Comparison of ENCODE assay signal across 1 cellular context in genomic region chr5:179700401-179700918, GRCh38.
TF ChIP-seq lines count a peak whose summit lies in the region.

No MANE protein-coding gene starts in this region.

TF ChIP-seq in K562, 482 proteins besides CTCF, POLR2A, EP300 and RAD21 (continued from another document and continues in another):
- TF ChIP-seq MTA1 (IDR thresholded peaks at IDR 0.05; ENCODE audit: borderline replicate concordance), result no peak
- TF ChIP-seq HCFC1 (IDR thresholded peaks at IDR 0.05; ENCODE audit: low read depth, low read length), result peak; percentile 18; the same call in 1 of the 2 replicates
- no peak for TF ChIP-seq ZNF12 (CRISPR knock-in tag; IDR thresholded peaks at IDR 0.05)
- peak; percentile 35; the same call in 1 of the 2 replicates for TF ChIP-seq ZNF316 (IDR thresholded peaks at IDR 0.05)
- no peak for TF ChIP-seq KLF6 (CRISPR knock-in tag; IDR thresholded peaks at IDR 0.05; ENCODE audit: borderline replicate concordance)
- no peak for TF ChIP-seq ZNF277 (CRISPR knock-in tag; IDR thresholded peaks at IDR 0.05; ENCODE audit: borderline replicate concordance)
- TF ChIP-seq NR3C1 (CRISPR knock-in tag; IDR thresholded peaks at IDR 0.05), result no peak
- TF ChIP-seq CREBBP (IDR thresholded peaks at IDR 0.05; ENCODE audit: low read depth, low read length), result no peak
- no peak for TF ChIP-seq ZNF146 (CRISPR knock-in tag; IDR thresholded peaks at IDR 0.05; ENCODE audit: unreplicated experiment)
- TF ChIP-seq ZNF830 (CRISPR knock-in tag; IDR thresholded peaks at IDR 0.05), result no peak
- TF ChIP-seq IRF2 (CRISPR knock-in tag; IDR thresholded peaks at IDR 0.05), result no peak
- no peak for TF ChIP-seq NCOA6 (IDR thresholded peaks at IDR 0.05)
- TF ChIP-seq ZC3H4 (CRISPR knock-in tag; IDR thresholded peaks at IDR 0.05; ENCODE audit: borderline replicate concordance), result no peak
- TF ChIP-seq CSDE1 (IDR thresholded peaks at IDR 0.05), result no peak
- no peak for TF ChIP-seq POLR3G (IDR thresholded peaks at IDR 0.05; ENCODE audit: extremely low read depth, insufficient read length, insufficient replicate concordance)
- peak; percentile 93 for TF ChIP-seq NCOR1 (IDR thresholded peaks at IDR 0.05)
- peak in 1 of 2 experiments; percentile 45; a peak in 1 of 4 replicates for TF ChIP-seq FOXK2 (conservative IDR thresholded peaks at IDR 0.05 in 1 of 2, IDR thresholded peaks at IDR 0.05 in 1 of 2; ENCODE audit: low read depth in 2 of 2)
- peak; percentile 42 to 81; a peak in 3 of 4 replicates for TF ChIP-seq ARNT (IDR thresholded peaks at IDR 0.05)
- no peak for TF ChIP-seq THRAP3 (IDR thresholded peaks at IDR 0.05; ENCODE audit: borderline replicate concordance)
- TF ChIP-seq ZMIZ1 (IDR thresholded peaks at IDR 0.05; ENCODE audit: low read depth in 2 of 2, low read length in 2 of 2), result peak in 1 of 2 experiments; percentile 86; a peak in 2 of 4 replicates
- TF ChIP-seq RERE (CRISPR knock-in tag; IDR thresholded peaks at IDR 0.05; ENCODE audit: borderline replicate concordance), result no peak
- TF ChIP-seq SFPQ (IDR thresholded peaks at IDR 0.05; ENCODE audit: low read depth, low read length), result no peak
- TF ChIP-seq ZNF707 (CRISPR knock-in tag; conservative IDR thresholded peaks at IDR 0.05), result no peak
- no peak for TF ChIP-seq HMGN3 (IDR thresholded peaks at IDR 0.05; ENCODE audit: borderline replicate concordance, extremely low read depth, insufficient read length, low read depth, low read length)
- peak in 1 of 3 experiments; percentile 81 for TF ChIP-seq YY1 (IDR thresholded peaks at IDR 0.05; ENCODE audit: borderline replicate concordance in 1 of 3, control insufficient read depth in 1 of 3, extremely low read depth in 1 of 3, insufficient read depth in 3 of 3, insufficient read length in 1 of 3, insufficient replicate concordance in 2 of 3, low read depth in 1 of 3, low read length in 2 of 3)
- TF ChIP-seq ZBTB26 (CRISPR knock-in tag; IDR thresholded peaks at IDR 0.05), result 0 out of 2 replicates have a peak, but pooled peaks have one; percentile 14
- TF ChIP-seq ZNF395 (CRISPR knock-in tag; IDR thresholded peaks at IDR 0.05), result peak; percentile 28; the same call in 1 of the 2 replicates
- TF ChIP-seq PHF20 (IDR thresholded peaks at IDR 0.05; ENCODE audit: partially characterized antibody), result no peak
- no peak for TF ChIP-seq PTRF (tag; IDR thresholded peaks at IDR 0.05)
- peak; percentile 78 for TF ChIP-seq PHB2 (IDR thresholded peaks at IDR 0.05; ENCODE audit: low read depth)
- no peak for TF ChIP-seq SP2 (IDR thresholded peaks at IDR 0.05; ENCODE audit: extremely low read depth, low read depth, low read length, poor library complexity, severe bottlenecking)
- TF ChIP-seq SRSF1 (IDR thresholded peaks at IDR 0.05; ENCODE audit: low read depth, low read length), result no peak
- TF ChIP-seq ZNF696 (CRISPR knock-in tag; conservative IDR thresholded peaks at IDR 0.05), result no peak
- TF ChIP-seq SMARCE1 (IDR thresholded peaks at IDR 0.05), result peak; percentile 70; the same call in 1 of the 2 replicates
- TF ChIP-seq DEAF1 (CRISPR knock-in tag; IDR thresholded peaks at IDR 0.05), result no peak
- no peak for TF ChIP-seq ZNF212 (CRISPR knock-in tag; IDR thresholded peaks at IDR 0.05)
- TF ChIP-seq MYNN (IDR thresholded peaks at IDR 0.05), result 0 out of 2 replicates have a peak, but pooled peaks have one; percentile 33
- TF ChIP-seq MYNN (CRISPR knock-in tag; IDR thresholded peaks at IDR 0.05), result no peak
- TF ChIP-seq GATAD2B (IDR thresholded peaks at IDR 0.05; ENCODE audit: borderline replicate concordance), result 0 out of 2 replicates have a peak, but pooled peaks have one; percentile 24
- no peak for TF ChIP-seq CLOCK (CRISPR knock-in tag; IDR thresholded peaks at IDR 0.05; ENCODE audit: borderline replicate concordance)
- no peak for TF ChIP-seq ARID2 (IDR thresholded peaks at IDR 0.05)
- no peak for TF ChIP-seq NR2C1 (IDR thresholded peaks at IDR 0.05)
- TF ChIP-seq NR2C1 (tag; IDR thresholded peaks at IDR 0.05), result peak; percentile 47; the same call in 1 of the 2 replicates
- no peak for TF ChIP-seq EWSR1 (IDR thresholded peaks at IDR 0.05; ENCODE audit: borderline replicate concordance, low read depth, partially characterized antibody)
- TF ChIP-seq ZNF384 (IDR thresholded peaks at IDR 0.05; ENCODE audit: low read depth, low read length), result peak; percentile 70
